ENCODE assay signal across 15 cellular contexts in the genomic region with DNA sequence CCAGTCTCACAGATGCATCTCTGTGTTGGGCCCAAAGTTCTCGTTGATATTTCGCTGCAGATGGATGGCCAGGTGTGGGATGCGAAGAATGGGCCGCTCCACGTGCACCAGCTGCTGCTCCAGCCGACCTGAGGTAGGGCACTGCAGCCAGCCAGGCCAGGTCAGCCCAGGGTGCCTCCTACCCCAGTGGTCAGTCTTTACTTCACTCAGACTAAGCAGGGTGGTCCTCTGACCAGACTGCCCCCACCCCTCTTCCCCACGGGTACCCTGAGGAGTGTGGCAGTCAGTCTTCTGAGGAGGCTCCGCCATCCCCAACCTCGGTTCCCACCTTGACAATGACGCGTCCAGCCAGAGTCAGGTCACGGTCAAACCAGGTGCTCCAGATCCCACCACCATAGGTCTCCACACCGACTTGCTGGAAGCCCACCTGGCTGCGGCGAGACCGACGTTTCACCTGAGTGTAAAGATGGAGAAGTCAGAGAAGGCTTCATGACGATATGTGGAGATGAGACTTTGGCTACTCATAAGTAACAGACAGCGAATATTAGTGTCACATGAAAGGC. TPM values are rescaled to one million over a fixed set of nuclear protein-coding genes. Genes with fewer than 3 reads are reported as not detected.
DNase-seq lines count a peak whose midpoint lies in the region; ATAC-seq, FAIRE-seq and TF ChIP-seq lines count a peak whose summit lies in the region.
"Had no signal": no experiment of that assay in that cellular context is flagged by ENCODE, and none has a peak within 500 bp of the region (broad histone marks: within the 10 kb centered on the region; RNA-seq: fewer than 3 reads in every experiment).

No MANE protein-coding gene starts in this region.

- in situ Hi-C loops in GM12878 (cut with MboI) = no loop called here

- H3K36me3 ChIP-seq in CD4-positive, alpha-beta memory T cell (ENCODE audit: insufficient read depth, low read length) = peaks cover 40% of the 10 kb centered on the region
- peaks cover 8 to 11% of the 10 kb centered on the region in 2 experiments; a peak in 3 of 4 replicates for H3K36me3 ChIP-seq in GM12878 (ENCODE audit: control insufficient read depth in 2 of 2, insufficient read depth in 2 of 2, low read length in 1 of 2)
- peaks cover 44% of the 10 kb centered on the region for H3K36me3 ChIP-seq in effector memory CD4-positive, alpha-beta T cell (ENCODE audit: control insufficient read depth, insufficient read depth, low read length)
- H3K36me3 ChIP-seq in WERI-Rb-1 = peaks cover 34% of the 10 kb centered on the region

- peaks cover 22% of the 10 kb centered on the region for H3K4me1 ChIP-seq in CD4-positive, alpha-beta memory T cell (ENCODE audit: insufficient read depth, low read length)
- H3K4me1 ChIP-seq in GM12878 (ENCODE audit: control insufficient read depth, insufficient read depth, low read length) = peaks cover 5% of the 10 kb centered on the region
- H3K4me1 ChIP-seq in effector memory CD4-positive, alpha-beta T cell (ENCODE audit: control insufficient read depth, insufficient read depth, low read length, poor library complexity, severe bottlenecking) = peaks cover 17% of the 10 kb centered on the region

- H2AFZ ChIP-seq in GM12878 (ENCODE audit: control insufficient read depth, low read depth, low read length) = no peak overlapping the region

- peak overlapping the region in 3 of 7 donors; percentile 52 to 86 (median 63) for H3K27ac Mint-ChIP-seq in CD4-positive, alpha-beta memory T cell
- peak overlapping the region; percentile 92 to 98 for H3K27ac Mint-ChIP-seq in natural killer cell

- RAD21 ChIA-PET in GM12878 (lab: Charles Lee; ENCODE audit: unreplicated experiment) = no interaction called here

- no peak overlapping the region for H3K9ac ChIP-seq in GM12878 (ENCODE audit: control insufficient read depth, insufficient read depth, low read length)

- peak overlapping the region; percentile 44 to 98 (median 82) for H3K4me3 Mint-ChIP-seq in CD4-positive, alpha-beta memory T cell
- peak overlapping the region; percentile 91 for H3K4me3 Mint-ChIP-seq in natural killer cell

- FAIRE-seq in HTR-8/SVneo (lab: Jason Lieb, UNC) (peak; percentile 33), GM12878 (lab: Jason Lieb, UNC) (no peak)

- no peak for TF ChIP-seq CTCF in GM12878 (IDR thresholded peaks at IDR 0.05 in 2 of 3, conservative IDR thresholded peaks at IDR 0.05 in 1 of 3; ENCODE audit: control insufficient read depth in 2 of 3, extremely low read depth in 1 of 3, insufficient read depth in 1 of 3, low read depth in 3 of 3, low read length in 3 of 3)
- no peak for TF ChIP-seq CTCF in natural killer cell (IDR thresholded peaks at IDR 0.05)
- no peak for TF ChIP-seq CTCF in WERI-Rb-1 (IDR thresholded peaks at IDR 0.05; ENCODE audit: low read depth, low read length)

- intact Hi-C loops in CD4-positive, alpha-beta memory T cell (cut with micrococcal nuclease) = loop anchor here (5.0 kb wide), 4 partner anchors 89 to 1114 kb away; a partner anchor contains a TSS
- intact Hi-C loops in GM12878 (cut with micrococcal nuclease; ENCODE audit: unreplicated experiment) (loop anchor here (5.0 kb wide), 2 partner anchors 209 to 224 kb away; a partner anchor contains a TSS), natural killer cell (cut with micrococcal nuclease) (loop anchor here (5.0 to 10.0 kb wide), 3 partner anchors 211 to 819 kb away; a partner anchor contains a TSS)

- peaks cover 8% of the 10 kb centered on the region for H3K79me2 ChIP-seq in GM12878 (ENCODE audit: control insufficient read depth, insufficient read depth, low read length)

- 97% methylated on average over 19 of the region's 19 CpGs for WGBS in GM12878 (ENCODE audit: insufficient coverage, insufficient replicate concordance, low lambda C conversion rate, missing lambda C conversion rate)

- no peak for TF ChIP-seq EP300 in GM12878 (IDR thresholded peaks at IDR 0.05; ENCODE audit: borderline replicate concordance in 1 of 2, control insufficient read depth in 1 of 2, low read depth in 2 of 2, low read length in 2 of 2)

- no peak overlapping the region for H3K27ac ChIP-seq in CD4-positive, alpha-beta memory T cell (ENCODE audit: low read depth, low read length)
- H3K27ac ChIP-seq in GM12878 (ENCODE audit: control insufficient read depth, insufficient read depth) = no peak overlapping the region
- H3K27ac ChIP-seq in effector memory CD4-positive, alpha-beta T cell (ENCODE audit: insufficient read depth, low read length, poor library complexity, severe bottlenecking) = no peak overlapping the region
- H3K27ac ChIP-seq in WERI-Rb-1 = no peak overlapping the region

- no peak for TF ChIP-seq RAD21 in GM12878 (IDR thresholded peaks at IDR 0.05; ENCODE audit: insufficient read depth, low read depth, low read length)

- CTCF ChIA-PET in CD4-positive, alpha-beta memory T cell (lab: Charles Lee; ENCODE audit: partially characterized antibody) = no interaction called here
- CTCF ChIA-PET in GM12878 (lab: Yijun Ruan, JAX) = interaction anchor here (1.7 to 7.8 kb wide), 2 partner anchors 17 to 110 kb away, joined by 4 to 64 read pairs; a partner anchor contains a TSS

- TF ChIP-seq POLR2A in GM12878 (IDR thresholded peaks at IDR 0.05; ENCODE audit: low read depth, low read length) = no peak

- H3K36me3 Mint-ChIP-seq in CD4-positive, alpha-beta memory T cell = peaks cover 30 to 55% of the 10 kb centered on the region in 2 donors
- peaks cover 6% of the 10 kb centered on the region for H3K36me3 Mint-ChIP-seq in natural killer cell

- SMC1A ChIA-PET in GM12878 (lab: Charles Lee; ENCODE audit: uncharacterized antibody, unreplicated experiment) = no interaction called here

- no peaks in the 10 kb centered on the region for H3K27me3 Mint-ChIP-seq in CD4-positive, alpha-beta memory T cell
- H3K27me3 Mint-ChIP-seq in natural killer cell (ENCODE audit: low read depth in 2 of 2) = no peaks in the 10 kb centered on the region
- H3K27me3 Mint-ChIP-seq: activated naive CD8-positive, alpha-beta T cell treated with anti-CD3 and anti-CD28 coated beads, Interleukin-2, amount 10 ng/mL, durations not matched to agents 7 days and 5 days had no signal

- no peak for DNase-seq in CD4-positive, alpha-beta memory T cell
- no peak for DNase-seq in HTR-8/SVneo (ENCODE audit: insufficient read length, low spot score)
- DNase-seq in GM12878 (ENCODE audit: low read depth, low spot score) = no peak
- DNase-seq in natural killer cell = no peak
- no peak for DNase-seq in effector memory CD4-positive, alpha-beta T cell
- no peak for DNase-seq in LoVo (ENCODE audit: low spot score)
- DNase-seq in WERI-Rb-1 = no peak
- DNase-seq: dorsolateral prefrontal cortex, NCI-H510A, Right ventricle myocardium superior, substantia nigra had no signal

- H3K9me3 ChIP-seq in CD4-positive, alpha-beta memory T cell (ENCODE audit: control insufficient read depth in 1 of 2, low read length in 2 of 2) = no peaks in the 10 kb centered on the region
- H3K9me3 ChIP-seq in GM12878 (replicated peaks; ENCODE audit: control insufficient read depth, insufficient read depth, low read length) (no peaks in the 10 kb centered on the region; the same call in 1 of the 3 replicates), WERI-Rb-1 (ENCODE audit: severe bottlenecking) (peaks cover 4% of the 10 kb centered on the region)
- H3K9me3 ChIP-seq in effector memory CD4-positive, alpha-beta T cell (ENCODE audit: control insufficient read depth, low read length) = no peaks in the 10 kb centered on the region

- no peaks in the 10 kb centered on the region for H3K27me3 ChIP-seq in CD4-positive, alpha-beta memory T cell (ENCODE audit: insufficient read depth, low read length)
- H3K27me3 ChIP-seq in GM12878 (replicated peaks in 1 of 2; ENCODE audit: control insufficient read depth in 2 of 2, insufficient read depth in 2 of 2, low read length in 1 of 2) (no peaks in the 10 kb centered on the region), WERI-Rb-1 (ENCODE audit: insufficient read depth, low read depth, severe bottlenecking) (no peaks in the 10 kb centered on the region)
- no peaks in the 10 kb centered on the region for H3K27me3 ChIP-seq in effector memory CD4-positive, alpha-beta T cell (replicated peaks; ENCODE audit: control insufficient read depth, insufficient read depth, low read length, poor library complexity, severe bottlenecking)
- H3K27me3 ChIP-seq: dorsolateral prefrontal cortex had no signal

- H3K9me3 Mint-ChIP-seq in CD4-positive, alpha-beta memory T cell = no peaks in the 10 kb centered on the region
- no peaks in the 10 kb centered on the region for H3K9me3 Mint-ChIP-seq in natural killer cell
- H3K9me3 Mint-ChIP-seq: activated naive CD8-positive, alpha-beta T cell treated with anti-CD3 and anti-CD28 coated beads, Interleukin-2, amount 10 ng/mL, durations not matched to agents 7 days and 5 days had no signal

- H4K20me1 ChIP-seq in GM12878 (ENCODE audit: control insufficient read depth, insufficient read depth) = no peaks in the 10 kb centered on the region

- BruUV-seq in GM12878 (replicated peaks; lab: Mats Ljungman, UMichigan) = TSS peak; percentile 46

- no peak overlapping the region for H3K4me2 ChIP-seq in GM12878 (ENCODE audit: control insufficient read depth, insufficient read depth)

- H3K4me3 ChIP-seq in CD4-positive, alpha-beta memory T cell (ENCODE audit: low read length in 2 of 2) = no peak overlapping the region
- H3K4me3 ChIP-seq in GM12878 (peak overlapping the region; percentile 93; the same call in 1 of the 2 replicates), WERI-Rb-1 (ENCODE audit: low read depth, low read length) (no peak overlapping the region)
- H3K4me3 ChIP-seq in effector memory CD4-positive, alpha-beta T cell (ENCODE audit: insufficient read depth, low read depth, low read length, poor library complexity, severe bottlenecking) = no peak overlapping the region

- ATAC-seq in GM12878 (no peak), natural killer cell (no peak)

- POLR2A ChIA-PET in CD4-positive, alpha-beta memory T cell (lab: Charles Lee; ENCODE audit: partially characterized antibody) = interaction anchor here (1.2 to 2.7 kb wide), 3 partner anchors 107 to 210 kb away, joined by 3 to 23 read pairs (median 6); a partner anchor contains a TSS
- POLR2A ChIA-PET in GM12878 (lab: Charles Lee) = no interaction called here

- H3K4me1 Mint-ChIP-seq in CD4-positive, alpha-beta memory T cell = peaks cover 11 to 36% (median 22%) of the 10 kb centered on the region in 4 donors
- peaks cover 4 to 22% of the 10 kb centered on the region in 2 donors for H3K4me1 Mint-ChIP-seq in natural killer cell

RNA-seq across cellular contexts. Expression of a gene that starts 1.7 kb away (rescaled TPM):
- 10 to 100 TPM; 70.4 to 75.9 TPM for total RNA-seq in CD4-positive, alpha-beta memory T cell
- 10 to 100 TPM; 57.8 to 73.3 TPM for polyA plus RNA-seq in CD4-positive, alpha-beta memory T cell
- 60.0 and 67.2 TPM in 2 replicates for total RNA-seq in GM12878 (2013; cell fraction: nucleolus; rRNA removed)
- total RNA-seq in GM12878 (2014; rRNA removed) (58.1 and 66.9 TPM in 2 replicates), GM12878 (2014; rRNA removed; fragmentation: Illumina TruSeq; extraction: Trizol) (32.0 and 37.8 TPM in 2 replicates), GM12878 (2021) (66.0 and 68.8 TPM in 2 replicates), natural killer cell (100 to 1,000 TPM in 2 of 3 donors, 10 to 100 TPM in 1; 97.8 to 112 (median 103) TPM)
- polyA plus RNA-seq in GM12878 (2011; ENCODE audit: low read depth) = 25.6 TPM
- polyA plus RNA-seq in GM12878 (2011; rRNA removed) (28.2 and 62.2 TPM in 2 replicates), GM12878 (2014; fragmentation: Illumina TruSeq; extraction: Trizol) (22.0 and 46.1 TPM in 2 replicates), GM12878 (2014; fragmentation: Nextera tagmentation; extraction: Ambion mirVana) (10 to 100 TPM; 33.1 to 56.3 TPM), GM12878 (2014; rRNA removed) (66.1 and 75.1 TPM in 2 replicates), GM12878 (2016; fragmentation: Nextera tagmentation; extraction: Ambion mirVana) (10 to 100 TPM; 77.8 to 82.0 TPM)
- polyA plus RNA-seq in GM12878 (2011; cell fraction: cytosol; rRNA removed) = 92.5 and 105 TPM in 2 replicates
- 162 and 168 TPM in 2 replicates for polyA plus RNA-seq in GM12878 (2011; cell fraction: nucleus; rRNA removed)
- 52.2 and 64.8 TPM in 2 replicates for polyA plus RNA-seq in GM12878 (2012)
- polyA minus RNA-seq in GM12878 (2011; rRNA and poly(A)+ RNA removed) = 61.5 and 101 TPM in 2 replicates
- 28.9 and 32.1 TPM in 2 replicates for polyA minus RNA-seq in GM12878 (2011; cell fraction: cytosol; rRNA and poly(A)+ RNA removed)
- polyA minus RNA-seq in GM12878 (2011; cell fraction: nucleus; rRNA and poly(A)+ RNA removed) = 40.6 and 63.1 TPM in 2 replicates

RNA-seq across cellular contexts. Expression of a gene that starts 32.1 kb away (rescaled TPM):
- total RNA-seq in CD4-positive, alpha-beta memory T cell = not detected
- not detected for polyA plus RNA-seq in CD4-positive, alpha-beta memory T cell
- not detected in 2 replicates for total RNA-seq in GM12878 (2013; cell fraction: nucleolus; rRNA removed)
- total RNA-seq in GM12878 (2014; rRNA removed) (not detected in 2 replicates), GM12878 (2014; rRNA removed; fragmentation: Illumina TruSeq; extraction: Trizol) (not detected in 2 replicates), GM12878 (2021) (0.66 and 0.80 TPM in 2 replicates), natural killer cell (not detected)
- not detected for polyA plus RNA-seq in GM12878 (2011; ENCODE audit: low read depth)
- polyA plus RNA-seq in GM12878 (2011; rRNA removed) (not detected in 2 replicates), GM12878 (2014; fragmentation: Illumina TruSeq; extraction: Trizol) (not detected in 2 replicates), GM12878 (2014; fragmentation: Nextera tagmentation; extraction: Ambion mirVana) (not detected), GM12878 (2014; rRNA removed) (not detected in 2 replicates), GM12878 (2016; fragmentation: Nextera tagmentation; extraction: Ambion mirVana) (not detected)
- polyA plus RNA-seq in GM12878 (2011; cell fraction: cytosol; rRNA removed) = not detected in 2 replicates
- not detected in 2 replicates for polyA plus RNA-seq in GM12878 (2011; cell fraction: nucleus; rRNA removed)
- polyA plus RNA-seq in GM12878 (2012) = not detected in 2 replicates
- polyA minus RNA-seq in GM12878 (2011; rRNA and poly(A)+ RNA removed) = not detected in 2 replicates
- not detected in 2 replicates for polyA minus RNA-seq in GM12878 (2011; cell fraction: cytosol; rRNA and poly(A)+ RNA removed)
- not detected in 2 replicates for polyA minus RNA-seq in GM12878 (2011; cell fraction: nucleus; rRNA and poly(A)+ RNA removed)
- total RNA-seq: activated naive CD8-positive, alpha-beta T cell treated with anti-CD3 and anti-CD28 coated beads, Interleukin-2, amount 10 ng/mL, durations not matched to agents 7 days and 5 days; glomerular endothelial cell had no signal

RNA-seq across cellular contexts. Expression of a gene that starts 48.6 kb away (rescaled TPM):
- total RNA-seq in CD4-positive, alpha-beta memory T cell = 1 to 10 TPM; 8.8 to 9.0 TPM
- under 1 TPM; 0.15 to 0.20 TPM for polyA plus RNA-seq in CD4-positive, alpha-beta memory T cell
- total RNA-seq in GM12878 (2013; cell fraction: nucleolus; rRNA removed) = not detected in 2 replicates
- not detected in 2 replicates for total RNA-seq in GM12878 (2014; rRNA removed)
- total RNA-seq in GM12878 (2014; rRNA removed; fragmentation: Illumina TruSeq; extraction: Trizol) = not detected in 2 replicates
- total RNA-seq in GM12878 (2021) = 0.28 TPM in 1 of 2 replicates, not detected in the other
- not detected for polyA plus RNA-seq in GM12878 (2011; ENCODE audit: low read depth)
- not detected in 2 replicates for polyA plus RNA-seq in GM12878 (2011; rRNA removed)
- 0.01 and 0.02 TPM in 2 replicates for polyA plus RNA-seq in GM12878 (2011; cell fraction: cytosol; rRNA removed)
- 0.21 TPM in 1 of 2 replicates, not detected in the other for polyA plus RNA-seq in GM12878 (2011; cell fraction: nucleus; rRNA removed)
- 0.17 TPM in 1 of 2 replicates, not detected in the other for polyA plus RNA-seq in GM12878 (2012)
- not detected in 2 replicates for polyA plus RNA-seq in GM12878 (2014; fragmentation: Illumina TruSeq; extraction: Trizol)
- polyA plus RNA-seq in GM12878 (2014; fragmentation: Nextera tagmentation; extraction: Ambion mirVana) = not detected
- 0.01 and 0.03 TPM in 2 replicates for polyA plus RNA-seq in GM12878 (2014; rRNA removed)
- not detected for polyA plus RNA-seq in GM12878 (2016; fragmentation: Nextera tagmentation; extraction: Ambion mirVana)
- polyA minus RNA-seq in GM12878 (2011; rRNA and poly(A)+ RNA removed) = not detected in 2 replicates
- not detected in 2 replicates for polyA minus RNA-seq in GM12878 (2011; cell fraction: cytosol; rRNA and poly(A)+ RNA removed)
- not detected in 2 replicates for polyA minus RNA-seq in GM12878 (2011; cell fraction: nucleus; rRNA and poly(A)+ RNA removed)
- total RNA-seq in natural killer cell = 1 to 10 TPM in 2 of 3 donors, under 1 TPM in 1; 0.35 to 1.5 (median 1.2) TPM

RNA-seq across cellular contexts. Expression of a gene that starts 53.5 kb away (rescaled TPM):
- total RNA-seq in CD4-positive, alpha-beta memory T cell = not detected
- not detected for polyA plus RNA-seq in CD4-positive, alpha-beta memory T cell
- total RNA-seq in GM12878 (2013; cell fraction: nucleolus; rRNA removed) = not detected in 2 replicates
- total RNA-seq in GM12878 (2014; rRNA removed) (not detected in 2 replicates), GM12878 (2014; rRNA removed; fragmentation: Illumina TruSeq; extraction: Trizol) (not detected in 2 replicates), GM12878 (2021) (not detected in 2 replicates), natural killer cell (not detected)
- polyA plus RNA-seq in GM12878 (2011; ENCODE audit: low read depth) = not detected
- polyA plus RNA-seq in GM12878 (2011; rRNA removed) (not detected in 2 replicates), GM12878 (2014; fragmentation: Illumina TruSeq; extraction: Trizol) (not detected in 2 replicates), GM12878 (2014; fragmentation: Nextera tagmentation; extraction: Ambion mirVana) (not detected), GM12878 (2014; rRNA removed) (not detected in 2 replicates), GM12878 (2016; fragmentation: Nextera tagmentation; extraction: Ambion mirVana) (not detected)
- not detected in 2 replicates for polyA plus RNA-seq in GM12878 (2011; cell fraction: cytosol; rRNA removed)
- not detected in 2 replicates for polyA plus RNA-seq in GM12878 (2011; cell fraction: nucleus; rRNA removed)
- not detected in 2 replicates for polyA plus RNA-seq in GM12878 (2012)
- not detected in 2 replicates for polyA minus RNA-seq in GM12878 (2011; rRNA and poly(A)+ RNA removed)
- polyA minus RNA-seq in GM12878 (2011; cell fraction: cytosol; rRNA and poly(A)+ RNA removed) = not detected in 2 replicates
- not detected in 2 replicates for polyA minus RNA-seq in GM12878 (2011; cell fraction: nucleus; rRNA and poly(A)+ RNA removed)
- total RNA-seq: activated naive CD8-positive, alpha-beta T cell treated with anti-CD3 and anti-CD28 coated beads, Interleukin-2, amount 10 ng/mL, durations not matched to agents 7 days and 5 days; Daoy; glomerular endothelial cell; posterior vena cava; Right ventricle myocardium superior had no signal
